Comparison of ENCODE assay signal across 9 cellular contexts in genomic region chr7:100691676-100692577, GRCh38. TPM values are rescaled to one million over a fixed set of nuclear protein-coding genes. Genes with fewer than 3 reads are reported as not detected.
DNase-seq lines count a peak whose midpoint lies in the region; ATAC-seq and TF ChIP-seq lines count a peak whose summit lies in the region.
"Had no signal": no experiment of that assay in that cellular context is flagged by ENCODE, and none has a peak within 500 bp of the region (broad histone marks: within the 10 kb centered on the region; RNA-seq: fewer than 3 reads in every experiment).

No MANE protein-coding gene starts in this region.

- no peaks in the 10 kb centered on the region for H4K20me1 ChIP-seq in H9 (ENCODE audit: control insufficient read depth, insufficient read depth, insufficient read length)

- DNase-seq in CD4-positive, alpha-beta T cell: peak; percentile 71 to 83 (median 78)
- DNase-seq in H9: peak; percentile 89
- peak; percentile 54 for DNase-seq in NCI-H446 treated with DMSO at 0.1 percent for 48 hours (lab: John Stamatoyannopoulos, UW)
- peak; percentile 89 for DNase-seq in activated CD4-positive, alpha-beta T cell treated with anti-CD3 and anti-CD28 coated beads, Interleukin-2, amount 10 ng/mL, durations not matched to agents 7 days and 5 days
- no peak for DNase-seq in coronary artery (ENCODE audit: low spot score)
- peak; percentile 69 to 94 for DNase-seq in left lung
- peak; percentile 70 for DNase-seq in stimulated activated CD4-positive, alpha-beta T cell treated with anti-CD3 and anti-CD28 coated beads, Interleukin-2, amount 100 ng/mL, for 4 hours (ENCODE audit: low read depth)
- no peak for DNase-seq in cortex of kidney (lab: John Stamatoyannopoulos, UW)

- H3K27me3 Mint-ChIP-seq in CD4-positive, alpha-beta T cell: no peaks in the 10 kb centered on the region
- peaks cover 2% of the 10 kb centered on the region; the same call in 1 of the 2 replicates for H3K27me3 Mint-ChIP-seq in H9 (ENCODE audit: low read depth)
- H3K27me3 Mint-ChIP-seq in activated CD4-positive, alpha-beta T cell treated with anti-CD3 and anti-CD28 coated beads, Interleukin-2, amount 10 ng/mL, durations not matched to agents 7 days and 5 days: peaks cover 9% of the 10 kb centered on the region

- intact Hi-C loops in CD4-positive, alpha-beta T cell (cut with DNase I, micrococcal nuclease): loop anchor here (1.0 to 5.0 kb wide), 7 partner anchors 15 to 210 kb away; partner anchors contain the start of genes MOSPD3 (in 1 of the 2) and NYAP1 (in 1 of the 2)
- intact Hi-C loops in left lung (cut with DNase I): loop anchor here in 1 of 2 donors (5.0 kb wide), 1 partner anchor 125 kb away; no protein-coding TSS in a partner anchor

- H3K4me1 ChIP-seq in H9 (ENCODE audit: insufficient read depth, low read length): 0 out of 2 replicates have a peak, but pooled peaks cover 5% of the 10 kb centered on the region
- peaks cover 24 to 35% of the 10 kb centered on the region in 2 donors for H3K4me1 ChIP-seq in left lung

- peaks cover 5% of the 10 kb centered on the region for H3K79me1 ChIP-seq in H9 (ENCODE audit: insufficient read depth, low read depth, low read length, poor library complexity, severe bottlenecking)

- no peak overlapping the region for H3K14ac ChIP-seq in H9 (ENCODE audit: insufficient read depth, low read length)

- no peak overlapping the region for H2BK12ac ChIP-seq in H9 (ENCODE audit: insufficient read length, low read depth, low read length)

- H3K4me3 ChIP-seq in coronary artery (peak overlapping the region; percentile 98), left lung (peak overlapping the region in 1 of 2 donors; percentile 93)

- H2BK120ac ChIP-seq in H9 (ENCODE audit: low read depth, low read length, poor library complexity, severe bottlenecking): no peak overlapping the region

- H3K4me1 Mint-ChIP-seq in CD4-positive, alpha-beta T cell (ENCODE audit: low read depth): peaks cover 34% of the 10 kb centered on the region
- H3K4me1 Mint-ChIP-seq in H9: peaks cover 28 to 43% of the 10 kb centered on the region in 2 experiments
- peaks cover 40% of the 10 kb centered on the region for H3K4me1 Mint-ChIP-seq in activated CD4-positive, alpha-beta T cell treated with anti-CD3 and anti-CD28 coated beads, Interleukin-2, amount 10 ng/mL, durations not matched to agents 7 days and 5 days

- no peak overlapping the region for H3K18ac ChIP-seq in H9 (ENCODE audit: insufficient read length, low read depth, low read length)

- no peaks in the 10 kb centered on the region for H3K9me3 ChIP-seq in CD4-positive, alpha-beta T cell (ENCODE audit: control insufficient read depth, low read length)
- H3K9me3 ChIP-seq in H9 (ENCODE audit: control insufficient read depth, low read depth, low read length): no peaks in the 10 kb centered on the region
- no peaks in the 10 kb centered on the region for H3K9me3 ChIP-seq in left lung

- H4K8ac ChIP-seq in H9 (replicated peaks; ENCODE audit: insufficient read length, low read depth, low read length): no peak overlapping the region

- H3K9ac ChIP-seq in H9 (ENCODE audit: extremely low read depth, insufficient read length, low read length): peak overlapping the region; percentile 82

- no peak overlapping the region for H4K91ac ChIP-seq in H9 (ENCODE audit: insufficient read length, low read depth, low read length)

- no CpG with 5 or more reads among the region's 28 CpGs for WGBS in H9 (ENCODE audit: extremely low coverage, insufficient read length, low lambda C conversion rate)

- H3K36me3 Mint-ChIP-seq in CD4-positive, alpha-beta T cell (ENCODE audit: low read depth): peaks cover 28% of the 10 kb centered on the region
- peaks cover 20 to 36% (median 35%) of the 10 kb centered on the region in 3 experiments for H3K36me3 Mint-ChIP-seq in H9 (ENCODE audit: insufficient read depth in 1 of 3, low read depth in 3 of 3)
- peaks cover 11% of the 10 kb centered on the region for H3K36me3 Mint-ChIP-seq in activated CD4-positive, alpha-beta T cell treated with anti-CD3 and anti-CD28 coated beads, Interleukin-2, amount 10 ng/mL, durations not matched to agents 7 days and 5 days (ENCODE audit: low read depth)

- CTCF ChIA-PET in CD4-positive, alpha-beta T cell (lab: Charles Lee): interaction anchor here (0.6 to 6.6 kb wide), 14 partner anchors 10 to 162 kb away, joined by 3 to 59 read pairs (median 6); partner anchors contain the start of genes MOSPD3 and POP7
- CTCF ChIA-PET in activated CD4-positive, alpha-beta T cell treated with anti-CD3 and anti-CD28 coated beads, Interleukin-2, amount 10 ng/mL, durations not matched to agents 7 days and 5 days (lab: Charles Lee): interaction anchor here (0.6 to 5.1 kb wide), 16 partner anchors 9 to 223 kb away, joined by 3 to 25 read pairs (median 4); partner anchors contain the start of genes POP7 and SLC12A9

- H3K9me3 Mint-ChIP-seq in CD4-positive, alpha-beta T cell: no peaks in the 10 kb centered on the region
- H3K9me3 Mint-ChIP-seq in H9: no peaks in the 10 kb centered on the region
- H3K9me3 Mint-ChIP-seq in activated CD4-positive, alpha-beta T cell treated with anti-CD3 and anti-CD28 coated beads, Interleukin-2, amount 10 ng/mL, durations not matched to agents 7 days and 5 days: no peaks in the 10 kb centered on the region

- H2AFZ ChIP-seq in H9 (ENCODE audit: low read length): no peak overlapping the region

- H2BK5ac ChIP-seq in H9 (ENCODE audit: insufficient read length, low read length): no peak overlapping the region

- TF ChIP-seq CTCF in CD4-positive, alpha-beta T cell (IDR thresholded peaks at IDR 0.05): peak; percentile 87
- TF ChIP-seq CTCF in H9 (conservative IDR thresholded peaks at IDR 0.05) (peak; percentile 96), coronary artery (IDR thresholded peaks at IDR 0.05) (peak; percentile 82), left lung (IDR thresholded peaks at IDR 0.05) (peak; percentile 83 to 96)

- peak overlapping the region; percentile 85 for H3K27ac Mint-ChIP-seq in CD4-positive, alpha-beta T cell
- H3K27ac Mint-ChIP-seq in H9: peak overlapping the region; percentile 51 to 98 (median 90); a peak in 6 of 7 replicates
- H3K27ac Mint-ChIP-seq in activated CD4-positive, alpha-beta T cell treated with anti-CD3 and anti-CD28 coated beads, Interleukin-2, amount 10 ng/mL, durations not matched to agents 7 days and 5 days: peak overlapping the region; percentile 22

- H3K4me2 ChIP-seq in H9 (ENCODE audit: insufficient read depth, insufficient read length, low read length): peak overlapping the region; percentile 80

- no peak overlapping the region for H3K56ac ChIP-seq in H9 (ENCODE audit: insufficient read length, low read depth, low read length)

- H3T11ph ChIP-seq in H9 (ENCODE audit: low read length): no peak overlapping the region

- H3K27me3 ChIP-seq in CD4-positive, alpha-beta T cell (ENCODE audit: control insufficient read depth, insufficient read depth, low read length): no peaks in the 10 kb centered on the region
- H3K27me3 ChIP-seq in H9 (ENCODE audit: insufficient read depth, low read length): no peaks in the 10 kb centered on the region
- no peaks in the 10 kb centered on the region for H3K27me3 ChIP-seq in left lung

- H3K4me3 Mint-ChIP-seq in CD4-positive, alpha-beta T cell: peak overlapping the region; percentile 97
- H3K4me3 Mint-ChIP-seq in H9: peak overlapping the region; percentile 97
- H3K4me3 Mint-ChIP-seq in activated CD4-positive, alpha-beta T cell treated with anti-CD3 and anti-CD28 coated beads, Interleukin-2, amount 10 ng/mL, durations not matched to agents 7 days and 5 days: peak overlapping the region; percentile 96

- peaks cover 30% of the 10 kb centered on the region; the same call in 1 of the 2 replicates for H3K79me2 ChIP-seq in H9 (ENCODE audit: insufficient read depth, low read length)

- no peak overlapping the region for H3K23ac ChIP-seq in H9 (ENCODE audit: insufficient read length, low read depth, low read length)

- H3K4ac ChIP-seq in H9 (ENCODE audit: low read depth, low read length): no peak overlapping the region

- no peak overlapping the region for H3K27ac ChIP-seq in CD4-positive, alpha-beta T cell (ENCODE audit: low read depth, low read length)
- no peak overlapping the region for H3K27ac ChIP-seq in H9 (ENCODE audit: insufficient read length, low read depth, low read length)
- H3K27ac ChIP-seq in coronary artery: peak overlapping the region in 1 of 2 donors; percentile 33
- peak overlapping the region in 1 of 2 donors; percentile 8 for H3K27ac ChIP-seq in left lung

- H4K5ac ChIP-seq in H9 (ENCODE audit: insufficient read length, low read depth, low read length): no peak overlapping the region

- no peak overlapping the region for H2BK15ac ChIP-seq in H9 (ENCODE audit: low read depth, low read length)

- ATAC-seq in CD4-positive, alpha-beta T cell (ENCODE audit: poor library complexity): peak; percentile 77
- ATAC-seq in left lung: peak; percentile 86

- H3K23me2 ChIP-seq in H9 (ENCODE audit: insufficient read length, low read depth, low read length, poor library complexity, severe bottlenecking): peaks cover 12% of the 10 kb centered on the region

- H3K36me3 ChIP-seq in left lung: peaks cover 0 to 24% of the 10 kb centered on the region in 2 donors

- POLR2A ChIA-PET in CD4-positive, alpha-beta T cell (lab: Charles Lee): interaction anchor here (0.6 to 5.8 kb wide), 11 partner anchors 8 to 1813 kb away, joined by 3 to 47 read pairs (median 3); partner anchors contain the start of genes FBXO24, LRCH4, POP7 and TRRAP
- POLR2A ChIA-PET in activated CD4-positive, alpha-beta T cell treated with anti-CD3 and anti-CD28 coated beads, Interleukin-2, amount 10 ng/mL, durations not matched to agents 7 days and 5 days (lab: Charles Lee): no interaction called here

- no peak overlapping the region for H2AK5ac ChIP-seq in H9 (ENCODE audit: insufficient read length, low read length)

- no peak overlapping the region for H2BK20ac ChIP-seq in H9 (ENCODE audit: low read depth, low read length, poor library complexity, severe bottlenecking)

RNA-seq across cellular contexts. Expression of gene GIGYF1, which starts 2.1 kb away (rescaled TPM):
- total RNA-seq in CD4-positive, alpha-beta T cell: 10 to 100 TPM; 75.5 to 78.8 TPM
- total RNA-seq in H9 (2021): 101 and 104 TPM in 2 replicates
- 10 to 100 TPM; 48.7 to 55.5 TPM for total RNA-seq in activated CD4-positive, alpha-beta T cell treated with anti-CD3 and anti-CD28 coated beads, Interleukin-2, amount 10 ng/mL, durations not matched to agents 7 days and 5 days
- 10 to 100 TPM; 28.3 to 33.0 TPM for total RNA-seq in left lung

RNA-seq across cellular contexts. Expression of gene POP7, which starts 14.0 kb away (rescaled TPM):
- 1 to 10 TPM; 7.4 to 7.5 TPM for total RNA-seq in CD4-positive, alpha-beta T cell
- total RNA-seq in H9 (2021): 96.7 and 96.9 TPM in 2 replicates
- total RNA-seq in activated CD4-positive, alpha-beta T cell treated with anti-CD3 and anti-CD28 coated beads, Interleukin-2, amount 10 ng/mL, durations not matched to agents 7 days and 5 days: 10 to 100 TPM; 39.9 to 40.5 TPM
- 10 to 100 TPM; 22.4 to 29.7 TPM for total RNA-seq in left lung

RNA-seq across cellular contexts. Expression of gene GNB2, which starts 18.4 kb away (rescaled TPM):
- total RNA-seq in CD4-positive, alpha-beta T cell: 10 to 100 TPM; 87.8 to 91.9 TPM
- total RNA-seq in H9 (2021): 171 and 174 TPM in 2 replicates
- total RNA-seq in activated CD4-positive, alpha-beta T cell treated with anti-CD3 and anti-CD28 coated beads, Interleukin-2, amount 10 ng/mL, durations not matched to agents 7 days and 5 days: 100 to 1,000 TPM; 238 to 249 TPM
- 100 to 1,000 TPM; 214 to 273 TPM for total RNA-seq in left lung

RNA-seq across cellular contexts. Expression of gene EPO, which starts 28.3 kb away (rescaled TPM):
- total RNA-seq in CD4-positive, alpha-beta T cell: not detected
- total RNA-seq in H9 (2021): 0.33 and 0.44 TPM in 2 replicates
- total RNA-seq in activated CD4-positive, alpha-beta T cell treated with anti-CD3 and anti-CD28 coated beads, Interleukin-2, amount 10 ng/mL, durations not matched to agents 7 days and 5 days: not detected
- not detected for total RNA-seq in left lung

RNA-seq across cellular contexts. Expression of gene ACTL6B, which starts 35.7 kb away (rescaled TPM):
- not detected for total RNA-seq in CD4-positive, alpha-beta T cell
- total RNA-seq in H9 (2021) (0.33 and 0.50 TPM in 2 replicates), left lung (not detected)
- not detected for total RNA-seq in activated CD4-positive, alpha-beta T cell treated with anti-CD3 and anti-CD28 coated beads, Interleukin-2, amount 10 ng/mL, durations not matched to agents 7 days and 5 days
- total RNA-seq: activated CD8-positive, alpha-beta memory T cell treated with anti-CD3 and anti-CD28 coated beads for 36 hours had no signal

Comparison
In these comparisons a context has a peak if more than half of its experiments do, and no peak if none do; other contexts are left out.
1. DNase-seq: peak in CD4-positive, alpha-beta T cell (10 of 10), H9 (single experiment), NCI-H446 treated with DMSO at 0.1 percent for 48 hours (single experiment), activated CD4-positive, alpha-beta T cell treated with anti-CD3 and anti-CD28 coated beads, Interleukin-2, amount 10 ng/mL, durations not matched to agents 7 days and 5 days (single experiment), left lung (2 of 2) and stimulated activated CD4-positive, alpha-beta T cell treated with anti-CD3 and anti-CD28 coated beads, Interleukin-2, amount 100 ng/mL, for 4 hours (single experiment); none in coronary artery (single experiment) and cortex of kidney (single experiment).
2. H3K27ac Mint-ChIP-seq: peak in every context shown above with its lines; median percentile 90 in H9; 85 in CD4-positive, alpha-beta T cell; 22 in activated CD4-positive, alpha-beta T cell treated with anti-CD3 and anti-CD28 coated beads, Interleukin-2, amount 10 ng/mL, durations not matched to agents 7 days and 5 days.
3. Peak in every context shown above with its lines, with median percentiles within 50 percentile points of each other: H3K4me3 Mint-ChIP-seq and CTCF ChIP-seq.